In genomic region chr17:14192039-14192438, GRCh38 we compare ENCODE assay signal across 14 cellular contexts. TPM values are rescaled to one million over a fixed set of nuclear protein-coding genes. Genes with fewer than 3 reads are reported as not detected.
A peak's percentile ranks its signal among the peaks of the same experiment; 100 is the strongest.
DNase-seq lines count a peak whose midpoint lies in the region; ATAC-seq and TF ChIP-seq lines count a peak whose summit lies in the region.
"Not testable (repeated sequence)": the region's sequence is repeated elsewhere in the genome, so short reads cannot be mapped to it uniquely, and the experiment has no call there.
"Had no signal": no experiment of that assay in that cellular context is flagged by ENCODE, and none has a peak within 500 bp of the region (broad histone marks: within the 10 kb centered on the region; RNA-seq: fewer than 3 reads in every experiment).

No MANE protein-coding gene starts in this region.

- H3K27me3 ChIP-seq in CD4-positive, alpha-beta T cell (ENCODE audit: control insufficient read depth, insufficient read depth, low read length) = not testable (repeated sequence)

- peaks cover 70% of the 10 kb centered on the region for H3K4me1 Mint-ChIP-seq in CD4-positive, alpha-beta T cell (ENCODE audit: low read depth)
- H3K4me1 Mint-ChIP-seq in T-helper 2 cell treated with Interferon-gamma antibody and Interleukin-4, amounts not matched to agents 5 μg/mL and 100 μg/mL, for 36 hours (ENCODE audit: low read depth) = peaks cover 53% of the 10 kb centered on the region
- H3K4me1 Mint-ChIP-seq in activated CD8-positive, alpha-beta T cell treated with anti-CD3 and anti-CD28 coated beads, Interleukin-2, amount 10 ng/mL, durations not matched to agents 7 days and 5 days (ENCODE audit: low read depth) = peaks cover 63% of the 10 kb centered on the region
- H3K4me1 Mint-ChIP-seq in activated naive CD4-positive, alpha-beta T cell treated with anti-CD3 and anti-CD28 coated beads, Interleukin-2, amount 10 ng/mL, durations not matched to agents 7 days and 5 days = peaks cover 63% of the 10 kb centered on the region
- peaks cover 55% of the 10 kb centered on the region for H3K4me1 Mint-ChIP-seq in central memory CD8-positive, alpha-beta T cell
- H3K4me1 Mint-ChIP-seq in natural killer cell treated with Interleukin-12 subunit alpha and Interleukin-12 subunit beta and Interleukin-15 and Interleukin-18, amount 100 ng/mL, for 72 hours (ENCODE audit: low read depth in 2 of 2) = peaks cover 49 to 58% of the 10 kb centered on the region in 2 donors

- TF ChIP-seq CTCF in CD4-positive, alpha-beta T cell (IDR thresholded peaks at IDR 0.05) = not testable (repeated sequence)

- intact Hi-C loops in CD4-positive, alpha-beta T cell (cut with DNase I, micrococcal nuclease) = not testable (repeated sequence)

- not testable (repeated sequence) for DNase-seq in CD4-positive, alpha-beta T cell; T-helper 2 cell treated with Interferon-gamma antibody and Interleukin-4, amounts not matched to agents 5 μg/mL and 100 μg/mL, for 36 hours (ENCODE audit: low spot score); activated CD8-positive, alpha-beta T cell treated with anti-CD3 and anti-CD28 coated beads, Interleukin-2, amount 10 ng/mL, durations not matched to agents 7 days and 5 days; activated naive CD4-positive, alpha-beta T cell treated with anti-CD3 and anti-CD28 coated beads, Interleukin-2, amount 10 ng/mL, durations not matched to agents 7 days and 5 days; central memory CD8-positive, alpha-beta T cell (ENCODE audit: low spot score in 2 of 2); natural killer cell treated with Interleukin-12 subunit alpha and Interleukin-12 subunit beta and Interleukin-15 and Interleukin-18, amount 100 ng/mL, for 72 hours (ENCODE audit: low spot score)

- not testable (repeated sequence) for H3K9me3 Mint-ChIP-seq in CD4-positive, alpha-beta T cell; T-helper 2 cell treated with Interferon-gamma antibody and Interleukin-4, amounts not matched to agents 5 μg/mL and 100 μg/mL, for 36 hours; activated CD8-positive, alpha-beta T cell treated with anti-CD3 and anti-CD28 coated beads, Interleukin-2, amount 10 ng/mL, durations not matched to agents 7 days and 5 days (ENCODE audit: insufficient read depth); activated naive CD4-positive, alpha-beta T cell treated with anti-CD3 and anti-CD28 coated beads, Interleukin-2, amount 10 ng/mL, durations not matched to agents 7 days and 5 days; central memory CD8-positive, alpha-beta T cell; natural killer cell treated with Interleukin-12 subunit alpha and Interleukin-12 subunit beta and Interleukin-15 and Interleukin-18, amount 100 ng/mL, for 72 hours

- not testable (repeated sequence) for ATAC-seq in CD4-positive, alpha-beta T cell (ENCODE audit: poor library complexity); activated CD8-positive, alpha-beta T cell treated with anti-CD3 and anti-CD28 coated beads, Interleukin-2, amount 10 ng/mL, durations not matched to agents 7 days and 5 days; central memory CD8-positive, alpha-beta T cell (replicated peaks; ENCODE audit: extremely low read depth, poor library complexity, severe bottlenecking); natural killer cell treated with Interleukin-12 subunit alpha and Interleukin-12 subunit beta and Interleukin-15 and Interleukin-18, amount 100 ng/mL, for 72 hours

- H3K4me3 Mint-ChIP-seq in CD4-positive, alpha-beta T cell = peak overlapping the region; percentile 70
- peak overlapping the region; percentile 68 for H3K4me3 Mint-ChIP-seq in T-helper 2 cell treated with Interferon-gamma antibody and Interleukin-4, amounts not matched to agents 5 μg/mL and 100 μg/mL, for 36 hours
- peak overlapping the region; percentile 52 for H3K4me3 Mint-ChIP-seq in activated CD8-positive, alpha-beta T cell treated with anti-CD3 and anti-CD28 coated beads, Interleukin-2, amount 10 ng/mL, durations not matched to agents 7 days and 5 days
- H3K4me3 Mint-ChIP-seq in activated naive CD4-positive, alpha-beta T cell treated with anti-CD3 and anti-CD28 coated beads, Interleukin-2, amount 10 ng/mL, durations not matched to agents 7 days and 5 days = not testable (repeated sequence)
- H3K4me3 Mint-ChIP-seq in central memory CD8-positive, alpha-beta T cell = peak overlapping the region; percentile 39
- H3K4me3 Mint-ChIP-seq in natural killer cell treated with Interleukin-12 subunit alpha and Interleukin-12 subunit beta and Interleukin-15 and Interleukin-18, amount 100 ng/mL, for 72 hours = peak overlapping the region; percentile 81

- POLR2A ChIA-PET in CD4-positive, alpha-beta T cell (lab: Charles Lee); activated CD8-positive, alpha-beta T cell treated with anti-CD3 and anti-CD28 coated beads, Interleukin-2, amount 10 ng/mL, durations not matched to agents 7 days and 5 days (lab: Charles Lee): not testable (repeated sequence)

- not testable (repeated sequence) for H3K36me3 ChIP-seq in KOPT-K1 (ENCODE audit: insufficient read depth, low read length)

- not testable (repeated sequence) for H3K27me3 Mint-ChIP-seq in CD4-positive, alpha-beta T cell; T-helper 2 cell treated with Interferon-gamma antibody and Interleukin-4, amounts not matched to agents 5 μg/mL and 100 μg/mL, for 36 hours (ENCODE audit: low read depth); activated CD8-positive, alpha-beta T cell treated with anti-CD3 and anti-CD28 coated beads, Interleukin-2, amount 10 ng/mL, durations not matched to agents 7 days and 5 days (ENCODE audit: low read depth); activated naive CD4-positive, alpha-beta T cell treated with anti-CD3 and anti-CD28 coated beads, Interleukin-2, amount 10 ng/mL, durations not matched to agents 7 days and 5 days; central memory CD8-positive, alpha-beta T cell; natural killer cell treated with Interleukin-12 subunit alpha and Interleukin-12 subunit beta and Interleukin-15 and Interleukin-18, amount 100 ng/mL, for 72 hours

- not testable (repeated sequence) for H3K9me3 ChIP-seq in CD4-positive, alpha-beta T cell (ENCODE audit: control insufficient read depth, low read length); KOPT-K1 (ENCODE audit: insufficient read depth, low read length, poor library complexity, severe bottlenecking)

- CTCF ChIA-PET in CD4-positive, alpha-beta T cell (lab: Charles Lee); activated CD8-positive, alpha-beta T cell treated with anti-CD3 and anti-CD28 coated beads, Interleukin-2, amount 10 ng/mL, durations not matched to agents 7 days and 5 days (lab: Charles Lee); activated naive CD4-positive, alpha-beta T cell treated with anti-CD3 and anti-CD28 coated beads, Interleukin-2, amount 10 ng/mL, durations not matched to agents 7 days and 5 days (lab: Charles Lee): not testable (repeated sequence)

- peak overlapping the region; percentile 88 for H3K27ac Mint-ChIP-seq in CD4-positive, alpha-beta T cell
- H3K27ac Mint-ChIP-seq in T-helper 2 cell treated with Interferon-gamma antibody and Interleukin-4, amounts not matched to agents 5 μg/mL and 100 μg/mL, for 36 hours = peak overlapping the region; percentile 84
- H3K27ac Mint-ChIP-seq in activated CD8-positive, alpha-beta T cell treated with anti-CD3 and anti-CD28 coated beads, Interleukin-2, amount 10 ng/mL, durations not matched to agents 7 days and 5 days = peak overlapping the region; percentile 85
- H3K27ac Mint-ChIP-seq in activated naive CD4-positive, alpha-beta T cell treated with anti-CD3 and anti-CD28 coated beads, Interleukin-2, amount 10 ng/mL, durations not matched to agents 7 days and 5 days = peak overlapping the region; percentile 49
- not testable (repeated sequence) for H3K27ac Mint-ChIP-seq in central memory CD8-positive, alpha-beta T cell (ENCODE audit: low read depth)
- H3K27ac Mint-ChIP-seq in natural killer cell treated with Interleukin-12 subunit alpha and Interleukin-12 subunit beta and Interleukin-15 and Interleukin-18, amount 100 ng/mL, for 72 hours = peak overlapping the region; percentile 37 to 84

- H3K27ac ChIP-seq in CD4-positive, alpha-beta T cell (ENCODE audit: low read depth, low read length) = not testable (repeated sequence)
- H3K27ac ChIP-seq in KOPT-K1 (ENCODE audit: low read depth, low read length, poor library complexity, severe bottlenecking) = peak overlapping the region; percentile 25

- not testable (repeated sequence) for H3K36me3 Mint-ChIP-seq in CD4-positive, alpha-beta T cell (ENCODE audit: low read depth); central memory CD8-positive, alpha-beta T cell (ENCODE audit: insufficient read depth); natural killer cell treated with Interleukin-12 subunit alpha and Interleukin-12 subunit beta and Interleukin-15 and Interleukin-18, amount 100 ng/mL, for 72 hours
- H3K36me3 Mint-ChIP-seq in T-helper 2 cell treated with Interferon-gamma antibody and Interleukin-4, amounts not matched to agents 5 μg/mL and 100 μg/mL, for 36 hours (ENCODE audit: low read depth) = peaks cover 35% of the 10 kb centered on the region
- H3K36me3 Mint-ChIP-seq in activated CD8-positive, alpha-beta T cell treated with anti-CD3 and anti-CD28 coated beads, Interleukin-2, amount 10 ng/mL, durations not matched to agents 7 days and 5 days (ENCODE audit: low read depth) = peaks cover 43% of the 10 kb centered on the region
- H3K36me3 Mint-ChIP-seq in activated naive CD4-positive, alpha-beta T cell treated with anti-CD3 and anti-CD28 coated beads, Interleukin-2, amount 10 ng/mL, durations not matched to agents 7 days and 5 days = peaks cover 34% of the 10 kb centered on the region

RNA-seq across cellular contexts. Expression of gene CDRT15, which starts 44.6 kb away (rescaled TPM):
- not detected for total RNA-seq in CD4-positive, alpha-beta T cell
- total RNA-seq in activated CD8-positive, alpha-beta T cell treated with anti-CD3 and anti-CD28 coated beads, Interleukin-2, amount 10 ng/mL, durations not matched to agents 7 days and 5 days = not detected
- not detected for total RNA-seq in natural killer cell treated with Interleukin-12 subunit alpha and Interleukin-12 subunit beta and Interleukin-15 and Interleukin-18, amount 100 ng/mL, for 72 hours
- total RNA-seq: Calu3, Daoy, GM23248, H9, HFFc6, MCF 10A, Peyer's patch had no signal
